ENCODE assay signal across 27 cellular contexts in genomic region chr5:128015478-128015877, GRCh38.
"Had no signal": no experiment of that assay in that cellular context is flagged by ENCODE, and none has a peak within 500 bp of the region (broad histone marks: within the 10 kb centered on the region; RNA-seq: fewer than 3 reads in every experiment).

No MANE protein-coding gene starts in this region.

- ATAC-seq: foreskin keratinocyte; gastroesophageal sphincter; left lobe of liver; naive thymus-derived CD8-positive, alpha-beta T cell; psoas muscle; stimulated activated memory B cell treated with anti-CD40 and anti-IgM and Interleukin-4, amounts not matched to agents 10 μg/mL and 1 μg/mL and 100 μg/mL, for 72 hours; stimulated activated naive CD8-positive, alpha-beta T cell treated with anti-CD3 and anti-CD28 coated beads, Interleukin-15, Interleukin-2, amounts not matched to agents 100 U/mL and 50 U/mL, for 24 hours had no signal

- H3K27me3 Mint-ChIP-seq: dendritic cell treated with granulocyte-macrophage colony-stimulating factor and Interleukin-4, amounts not matched to agents 40 ng/mL and 50 ng/mL, for 4 days; naive thymus-derived CD8-positive, alpha-beta T cell; stimulated activated memory B cell treated with anti-CD40 and anti-IgM and Interleukin-4, amounts not matched to agents 10 μg/mL and 1 μg/mL and 100 μg/mL, for 72 hours had no signal

- H3K27ac ChIP-seq: colonic mucosa, esophagus muscularis mucosa, foreskin keratinocyte, gastroesophageal sphincter, heart left ventricle, hepatocyte, ovary, psoas muscle, skin epidermis, spleen, testis, tibial nerve, upper lobe of left lung had no signal

- H3K36me3 ChIP-seq: colonic mucosa, esophagus muscularis mucosa, gastroesophageal sphincter, ovary, upper lobe of left lung had no signal

- H3K27me3 ChIP-seq: colonic mucosa, esophagus muscularis mucosa, foreskin keratinocyte, gastroesophageal sphincter, heart left ventricle, hepatocyte, spleen, testis, tibial nerve, upper lobe of left lung had no signal

- H3K9me3 Mint-ChIP-seq: dendritic cell treated with granulocyte-macrophage colony-stimulating factor and Interleukin-4, amounts not matched to agents 40 ng/mL and 50 ng/mL, for 4 days; naive thymus-derived CD8-positive, alpha-beta T cell; stimulated activated memory B cell treated with anti-CD40 and anti-IgM and Interleukin-4, amounts not matched to agents 10 μg/mL and 1 μg/mL and 100 μg/mL, for 72 hours had no signal

- H3K9me3 ChIP-seq: colonic mucosa, esophagus muscularis mucosa, gastroesophageal sphincter, heart left ventricle, ovary, psoas muscle, spleen, testis, tibial nerve, upper lobe of left lung had no signal

- FAIRE-seq: kidney, urothelium cell line had no signal

- H2AFZ ChIP-seq: hepatocyte had no signal

- H3K4me3 ChIP-seq: colonic mucosa, esophagus muscularis mucosa, gastroesophageal sphincter, heart left ventricle, hepatocyte, lung, ovary, psoas muscle, skin epidermis, spleen, testis, tibial nerve, upper lobe of left lung had no signal

- H3K27ac Mint-ChIP-seq: dendritic cell treated with granulocyte-macrophage colony-stimulating factor and Interleukin-4, amounts not matched to agents 40 ng/mL and 50 ng/mL, for 4 days; naive thymus-derived CD8-positive, alpha-beta T cell; stimulated activated memory B cell treated with anti-CD40 and anti-IgM and Interleukin-4, amounts not matched to agents 10 μg/mL and 1 μg/mL and 100 μg/mL, for 72 hours had no signal

- H3K79me2 ChIP-seq: hepatocyte had no signal

- H3K4me2 ChIP-seq: hepatocyte had no signal

- DNase-seq: colonic mucosa; effector CD8-positive, alpha-beta T cell; foreskin keratinocyte; heart left ventricle; kidney; naive thymus-derived CD8-positive, alpha-beta T cell; occipital lobe; ovary; posterior cingulate gyrus; psoas muscle; right cardiac atrium; spleen; stimulated activated CD4-positive, alpha-beta T cell treated with anti-CD3 and anti-CD28 coated beads, Interleukin-4, amount 100 ng/mL, for 4 hours; stimulated activated naive CD8-positive, alpha-beta T cell treated with anti-CD3 and anti-CD28 coated beads, Interleukin-15, Interleukin-2, amounts not matched to agents 100 U/mL and 50 U/mL, for 24 hours; substantia nigra; testis; upper lobe of left lung had no signal

- H3K4me3 Mint-ChIP-seq: dendritic cell treated with granulocyte-macrophage colony-stimulating factor and Interleukin-4, amounts not matched to agents 40 ng/mL and 50 ng/mL, for 4 days; naive thymus-derived CD8-positive, alpha-beta T cell; stimulated activated memory B cell treated with anti-CD40 and anti-IgM and Interleukin-4, amounts not matched to agents 10 μg/mL and 1 μg/mL and 100 μg/mL, for 72 hours had no signal

- H3K4me1 Mint-ChIP-seq: stimulated activated memory B cell treated with anti-CD40 and anti-IgM and Interleukin-4, amounts not matched to agents 10 μg/mL and 1 μg/mL and 100 μg/mL, for 72 hours had no signal

- H3K4me1 ChIP-seq: colonic mucosa, esophagus muscularis mucosa, foreskin keratinocyte, gastroesophageal sphincter, spleen, testis, tibial nerve, upper lobe of left lung had no signal
